7 cellular contexts compared by ENCODE assay signal in genomic region chr3:143972155-143972494, GRCh38. TPM values are rescaled to one million over a fixed set of nuclear protein-coding genes. Genes with fewer than 3 reads are reported as not detected.
DNase-seq lines count a peak whose midpoint lies in the region; ATAC-seq and TF ChIP-seq lines count a peak whose summit lies in the region.

No MANE protein-coding gene starts in this region.

- H3K27me3 ChIP-seq in skeletal muscle tissue (ENCODE audit: control insufficient read depth in 3 of 3, insufficient read depth in 3 of 3, low read length in 3 of 3): no peaks in the 10 kb centered on the region

- H3K27ac ChIP-seq in skeletal muscle tissue (ENCODE audit: low read depth, low read length): peak overlapping the region; percentile 94

- H3K36me3 ChIP-seq in skeletal muscle tissue (ENCODE audit: control insufficient read depth in 3 of 3, insufficient read depth in 3 of 3, low read length in 3 of 3): no peaks in the 10 kb centered on the region

- no peaks in the 10 kb centered on the region for H3K9me3 ChIP-seq in skeletal muscle tissue (ENCODE audit: control insufficient read depth in 3 of 3, low read length in 3 of 3)

- peaks cover 25% of the 10 kb centered on the region for H3K27me3 Mint-ChIP-seq in activated T-helper 1 cell treated with anti-CD3 and anti-CD28 coated beads, Interleukin-12 subunit alpha, Interleukin-12 subunit beta, Interleukin-2, Interleukin-4 antibody, amounts not matched to agents 30 ng/mL and 10 ng/mL and 1 ng/mL, durations not matched to agents 14 hours and 24 hours and 36 hours (ENCODE audit: insufficient read depth)

- ATAC-seq in HG02973 (IDR thresholded peaks at IDR 0.05; ENCODE audit: unreplicated experiment) (peak; percentile 10), left ventricle myocardium superior (peak; percentile 14)

- intact Hi-C loops in activated T-helper 1 cell treated with anti-CD3 and anti-CD28 coated beads, Interleukin-12 subunit alpha, Interleukin-12 subunit beta, Interleukin-2, Interleukin-4 antibody, amounts not matched to agents 30 ng/mL and 10 ng/mL and 1 ng/mL, durations not matched to agents 14 hours and 24 hours and 36 hours (cut with micrococcal nuclease): loop anchor here (1.0 to 5.0 kb wide), 5 partner anchors 325 to 1945 kb away; partner anchors contain the start of gene XRN1
- intact Hi-C loops in left ventricle myocardium superior (cut with micrococcal nuclease): no loop called here

- peak overlapping the region; percentile 96 to 98 (median 98) for H3K4me3 ChIP-seq in skeletal muscle tissue (ENCODE audit: low read length in 3 of 3)

- peaks cover 28% of the 10 kb centered on the region for H3K4me1 Mint-ChIP-seq in activated T-helper 1 cell treated with anti-CD3 and anti-CD28 coated beads, Interleukin-12 subunit alpha, Interleukin-12 subunit beta, Interleukin-2, Interleukin-4 antibody, amounts not matched to agents 30 ng/mL and 10 ng/mL and 1 ng/mL, durations not matched to agents 14 hours and 24 hours and 36 hours (ENCODE audit: low read depth)

- H3K27ac Mint-ChIP-seq in activated T-helper 1 cell treated with anti-CD3 and anti-CD28 coated beads, Interleukin-12 subunit alpha, Interleukin-12 subunit beta, Interleukin-2, Interleukin-4 antibody, amounts not matched to agents 30 ng/mL and 10 ng/mL and 1 ng/mL, durations not matched to agents 14 hours and 24 hours and 36 hours: peak overlapping the region; percentile 93

- H3K9ac ChIP-seq in skeletal muscle tissue (ENCODE audit: low read depth in 1 of 3, low read length in 3 of 3): peak overlapping the region; percentile 78 to 95 (median 88)

- TF ChIP-seq CTCF in GM20000 (IDR thresholded peaks at IDR 0.05; ENCODE audit: extremely low read depth, missing control alignments): no peak

- peaks cover 0 to 8% (median 5%) of the 10 kb centered on the region in 3 donors for H3K4me1 ChIP-seq in skeletal muscle tissue (ENCODE audit: control insufficient read depth in 3 of 3, insufficient read depth in 3 of 3, low read length in 3 of 3)

- peak overlapping the region; percentile 88 for H3K4me3 Mint-ChIP-seq in activated T-helper 1 cell treated with anti-CD3 and anti-CD28 coated beads, Interleukin-12 subunit alpha, Interleukin-12 subunit beta, Interleukin-2, Interleukin-4 antibody, amounts not matched to agents 30 ng/mL and 10 ng/mL and 1 ng/mL, durations not matched to agents 14 hours and 24 hours and 36 hours

- H3K9me3 Mint-ChIP-seq in activated T-helper 1 cell treated with anti-CD3 and anti-CD28 coated beads, Interleukin-12 subunit alpha, Interleukin-12 subunit beta, Interleukin-2, Interleukin-4 antibody, amounts not matched to agents 30 ng/mL and 10 ng/mL and 1 ng/mL, durations not matched to agents 14 hours and 24 hours and 36 hours: no peaks in the 10 kb centered on the region

- H3K36me3 Mint-ChIP-seq in activated T-helper 1 cell treated with anti-CD3 and anti-CD28 coated beads, Interleukin-12 subunit alpha, Interleukin-12 subunit beta, Interleukin-2, Interleukin-4 antibody, amounts not matched to agents 30 ng/mL and 10 ng/mL and 1 ng/mL, durations not matched to agents 14 hours and 24 hours and 36 hours (ENCODE audit: low read depth): peaks cover 2% of the 10 kb centered on the region

- DNase-seq in activated T-helper 1 cell treated with anti-CD3 and anti-CD28 coated beads, Interleukin-12 subunit alpha, Interleukin-12 subunit beta, Interleukin-2, Interleukin-4 antibody, amounts not matched to agents 30 ng/mL and 10 ng/mL and 1 ng/mL, durations not matched to agents 14 hours and 24 hours and 36 hours (ENCODE audit: low spot score): no peak
- DNase-seq in left ventricle myocardium superior (no peak), COR-L47 (lab: John Stamatoyannopoulos, UW) (no peak), GM20000 (ENCODE audit: low spot score) (no peak), NOMO-1 treated with DMSO at 0.1 percent for 48 hours (lab: John Stamatoyannopoulos, UW; ENCODE audit: unreplicated experiment) (no peak)

RNA-seq across cellular contexts. Expression of gene DIPK2A, which starts 0.5 kb away (rescaled TPM):
- 16.9 and 17.7 TPM in 2 replicates for total RNA-seq in activated T-helper 1 cell treated with anti-CD3 and anti-CD28 coated beads, Interleukin-12 subunit alpha, Interleukin-12 subunit beta, Interleukin-2, Interleukin-4 antibody, amounts not matched to agents 30 ng/mL and 10 ng/mL and 1 ng/mL, durations not matched to agents 14 hours and 24 hours and 36 hours
- 6.3 TPM for total RNA-seq in left ventricle myocardium superior
- 36.0 TPM for total RNA-seq in skeletal muscle tissue
